In the genomic region with DNA sequence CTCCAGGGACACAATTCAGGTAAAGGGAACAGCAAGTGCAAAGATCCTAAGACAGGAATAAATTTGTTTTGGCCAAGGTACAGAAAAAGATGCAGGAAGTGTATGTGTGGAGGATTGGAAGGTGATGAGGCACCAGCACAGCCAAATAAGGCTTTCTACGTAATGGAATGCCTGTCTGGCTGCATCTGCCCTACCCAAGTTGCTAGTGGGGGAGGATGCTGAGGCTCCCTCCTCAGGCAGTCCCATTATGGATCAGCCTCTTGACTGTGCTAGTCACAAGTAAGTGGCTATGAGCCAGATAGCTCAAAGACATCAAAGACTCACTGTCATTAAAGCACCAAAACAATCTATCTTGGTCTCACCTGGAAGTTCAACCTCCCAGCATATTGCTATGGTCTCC, we compare ENCODE assay signal across 20 cellular contexts.
A peak's percentile ranks its signal among the peaks of the same experiment; 100 is the strongest.
DNase-seq lines count a peak whose midpoint lies in the region; ATAC-seq and TF ChIP-seq lines count a peak whose summit lies in the region.
"Had no signal": no experiment of that assay in that cellular context is flagged by ENCODE, and none has a peak within 500 bp of the region (broad histone marks: within the 10 kb centered on the region; RNA-seq: fewer than 3 reads in every experiment).

No MANE protein-coding gene starts in this region.

- no peak for TF ChIP-seq CTCF in cardiac fibroblast (IDR thresholded peaks at IDR 0.05; ENCODE audit: low read depth, low read length)
- TF ChIP-seq CTCF in transverse colon (IDR thresholded peaks at IDR 0.05) = no peak

- intact Hi-C loops in transverse colon (cut with DNase I; ENCODE audit: low total_unique reads) = no loop called here

- no peak for TF ChIP-seq EP300 in transverse colon (IDR thresholded peaks at IDR 0.05; ENCODE audit: low read depth)

- no peak for ATAC-seq in HG02763 (IDR thresholded peaks at IDR 0.05; ENCODE audit: unreplicated experiment)
- ATAC-seq: K562; stimulated activated naive CD8-positive, alpha-beta T cell treated with anti-CD3 and anti-CD28 coated beads, Interleukin-15, amount 100 ng/mL, for 72 hours had no signal

- H3K4me1 ChIP-seq in transverse colon = no peaks in the 10 kb centered on the region
- H3K4me1 ChIP-seq: esophagus muscularis mucosa, prostate gland, tibial artery had no signal

- no peaks in the 10 kb centered on the region for H3K27me3 ChIP-seq in transverse colon
- H3K27me3 ChIP-seq: esophagus muscularis mucosa, neutrophil, sigmoid colon, tibial artery had no signal

- no peaks in the 10 kb centered on the region for H3K36me3 ChIP-seq in transverse colon
- H3K36me3 ChIP-seq: esophagus muscularis mucosa, neutrophil, prostate gland, sigmoid colon, tibial artery had no signal

- in situ Hi-C loops in transverse colon (cut with MboI; ENCODE audit: low pct_ligation_motif_present in 1 of 4, low pct_unique_long_range_greater_than_20kb in 1 of 4, low sequenced_read_pairs in 3 of 4) = no loop called here

- DNase-seq in ELF-1 (ENCODE audit: low read depth, low spot score) (peak; percentile 14), NCI-H226 (peak; percentile 30), cardiac fibroblast (ENCODE audit: low read depth in 2 of 2) (peak; percentile 3 to 58), iris pigment epithelial cell (ENCODE audit: low read depth) (peak; percentile 23), transverse colon (no peak), HUDEP-2 (lab: John Stamatoyannopoulos, UW; ENCODE audit: unreplicated experiment in 76 of 76) (no peak), GM19238 (ENCODE audit: insufficient read length, low spot score) (no peak)
- DNase-seq: aorta; effector CD4-positive, alpha-beta T cell; NCI-H82; sigmoid colon; stimulated activated CD4-positive, alpha-beta T cell treated with anti-CD3 and anti-CD28 coated beads, Interleukin-15, amount 100 ng/mL, for 24 hours; stimulated activated naive CD8-positive, alpha-beta T cell treated with anti-CD3 and anti-CD28 coated beads, Interleukin-15, amount 100 ng/mL, for 72 hours; T-helper 9 cell; tibial artery had no signal

- 76 to 80% methylated on average over 1 of the region's 1 CpG for WGBS in transverse colon (ENCODE audit: low coverage in 1 of 2), 2 donors

- H3K4me3 ChIP-seq in cardiac fibroblast (replicated peaks in 1 of 2; ENCODE audit: low read depth in 2 of 2, low read length in 2 of 2) = no peak overlapping the region
- H3K4me3 ChIP-seq in transverse colon = no peak overlapping the region
- H3K4me3 ChIP-seq: esophagus muscularis mucosa, K562, prostate gland, sigmoid colon, tibial artery had no signal

- no peaks in the 10 kb centered on the region for H3K9me3 ChIP-seq in transverse colon
- H3K9me3 ChIP-seq: esophagus muscularis mucosa, neutrophil, prostate gland, sigmoid colon, tibial artery had no signal

- no peak overlapping the region for H3K27ac ChIP-seq in transverse colon
- H3K27ac ChIP-seq: esophagus muscularis mucosa, neutrophil, prostate gland, sigmoid colon, tibial artery had no signal

- no peak for TF ChIP-seq POLR2A in transverse colon (IDR thresholded peaks at IDR 0.05)

Comparison
In these comparisons a context has a peak if more than half of its experiments do, and no peak if none do; other contexts are left out.
1. DNase-seq: peak in ELF-1 (single experiment), NCI-H226 (single experiment), cardiac fibroblast (2 of 2) and iris pigment epithelial cell (single experiment); none in transverse colon (single experiment), HUDEP-2 (0 of 76) and GM19238 (single experiment).